Comparison of ENCODE assay signal across 13 cellular contexts in the genomic region with DNA sequence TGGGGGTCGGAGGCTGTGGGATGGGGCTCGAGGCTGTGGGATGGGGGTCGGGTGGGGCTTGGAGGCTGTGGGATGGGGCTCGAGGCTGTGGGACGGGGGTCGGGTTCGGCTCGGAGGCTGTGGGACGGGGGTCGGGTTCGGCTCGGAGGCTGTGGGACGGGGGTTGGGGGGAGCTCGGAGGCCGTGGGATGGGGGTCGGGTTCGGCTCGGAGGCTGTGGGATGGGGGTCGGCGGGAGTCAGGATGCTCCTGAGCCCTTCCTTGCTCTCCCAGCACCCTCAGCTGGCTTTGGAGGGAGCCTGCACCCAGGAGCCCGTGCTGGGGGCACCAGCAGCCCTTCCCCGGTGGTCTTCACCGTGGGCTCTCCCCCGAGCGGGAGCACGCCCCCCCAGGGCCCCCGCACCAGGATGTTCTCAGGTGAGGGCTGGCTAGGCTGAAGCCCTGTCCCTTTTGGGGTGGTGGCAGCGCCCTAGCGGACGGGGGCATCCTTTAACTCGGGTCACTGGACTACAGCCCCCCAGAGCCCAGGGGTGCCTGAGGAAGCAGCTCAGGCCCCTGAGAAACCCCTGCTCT.
"Had no signal": no experiment of that assay in that cellular context is flagged by ENCODE, and none has a peak within 500 bp of the region (broad histone marks: within the 10 kb centered on the region; RNA-seq: fewer than 3 reads in every experiment).

No MANE protein-coding gene starts in this region.

- H3K4me3 Mint-ChIP-seq: activated T-cell treated with anti-CD3 and anti-CD28 coated beads, Interleukin-2, amount 50 U/mL, for 4 hours; natural killer cell treated with Interleukin-12 subunit alpha and Interleukin-12 subunit beta and Interleukin-15 and Interleukin-18, amount 100 ng/mL, for 72 hours had no signal

- H3K27me3 Mint-ChIP-seq: natural killer cell treated with Interleukin-12 subunit alpha and Interleukin-12 subunit beta and Interleukin-15 and Interleukin-18, amount 100 ng/mL, for 72 hours had no signal

- H3K36me3 ChIP-seq: colonic mucosa, ovary had no signal

- H3K4me1 ChIP-seq: colonic mucosa had no signal

- H3K9me3 Mint-ChIP-seq: activated T-cell treated with anti-CD3 and anti-CD28 coated beads, Interleukin-2, amount 50 U/mL, for 4 hours; natural killer cell treated with Interleukin-12 subunit alpha and Interleukin-12 subunit beta and Interleukin-15 and Interleukin-18, amount 100 ng/mL, for 72 hours had no signal

- H3K27me3 ChIP-seq: adrenal gland, colonic mucosa, ovary, thyroid gland had no signal

- H3K4me3 ChIP-seq: adrenal gland, colonic mucosa, ovary, thyroid gland had no signal

- H3K9me3 ChIP-seq: adrenal gland, colonic mucosa, ovary, thyroid gland had no signal

- H3K27ac Mint-ChIP-seq: natural killer cell treated with Interleukin-12 subunit alpha and Interleukin-12 subunit beta and Interleukin-15 and Interleukin-18, amount 100 ng/mL, for 72 hours had no signal

- FAIRE-seq: TTC549 had no signal

- ATAC-seq: activated T-cell treated with anti-CD3 and anti-CD28 coated beads, Interleukin-2, amount 50 U/mL, for 4 hours; left colon; natural killer cell treated with Interleukin-12 subunit alpha and Interleukin-12 subunit beta and Interleukin-15 and Interleukin-18, amount 100 ng/mL, for 72 hours had no signal

- DNase-seq: activated effector memory CD4-positive, alpha-beta T cell treated with anti-CD3 and anti-CD28 coated beads, Interleukin-2, amount 50 U/mL, for 16 hours; activated T-cell treated with anti-CD3 and anti-CD28 coated beads, Interleukin-2, amount 50 U/mL, for 4 hours; colonic mucosa; effector CD8-positive, alpha-beta T cell; left colon; mammary epithelial cell; stimulated activated CD4-positive, alpha-beta T cell treated with anti-CD3 and anti-CD28 coated beads, Interleukin-4, amount 100 ng/mL, for 4 hours; thyroid gland had no signal

- H3K27ac ChIP-seq: adrenal gland, colonic mucosa, epithelial cell of prostate, ovary, thyroid gland had no signal

- H3K36me3 Mint-ChIP-seq: natural killer cell treated with Interleukin-12 subunit alpha and Interleukin-12 subunit beta and Interleukin-15 and Interleukin-18, amount 100 ng/mL, for 72 hours had no signal
